ENCODE assay signal across 2 cellular contexts in the genomic region with DNA sequence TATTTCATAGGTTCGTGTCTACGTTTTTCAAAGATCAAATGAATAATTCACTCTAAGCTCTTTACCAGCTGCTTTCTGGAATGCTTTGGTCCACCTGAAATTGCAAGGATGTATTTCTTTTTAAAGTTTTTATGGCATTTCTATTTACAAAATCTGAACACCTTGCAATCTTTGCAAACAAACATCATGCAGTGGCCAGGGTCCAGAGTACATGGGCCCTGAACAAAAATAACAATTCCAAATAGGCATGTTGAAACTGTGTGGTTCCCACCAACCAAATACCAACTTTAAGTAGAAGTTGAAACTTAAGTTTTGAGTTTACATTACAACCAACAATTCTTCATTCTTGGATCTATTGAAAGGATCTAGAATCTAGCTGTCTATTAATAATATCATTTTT.
TF ChIP-seq lines count a peak whose summit lies in the region.

No MANE protein-coding gene starts in this region.

TF ChIP-seq in SK-N-SH, 30 proteins besides CTCF, POLR2A, EP300 and RAD21 (continued from another document):
- no peak for TF ChIP-seq JUND (IDR thresholded peaks at IDR 0.05)

TF ChIP-seq in SK-N-SH treated with all-trans-retinoic acid at 6 μM for 48 hours, 23 proteins besides CTCF, POLR2A, EP300 and RAD21 (continued from another document):
- TF ChIP-seq, protein P1, sequence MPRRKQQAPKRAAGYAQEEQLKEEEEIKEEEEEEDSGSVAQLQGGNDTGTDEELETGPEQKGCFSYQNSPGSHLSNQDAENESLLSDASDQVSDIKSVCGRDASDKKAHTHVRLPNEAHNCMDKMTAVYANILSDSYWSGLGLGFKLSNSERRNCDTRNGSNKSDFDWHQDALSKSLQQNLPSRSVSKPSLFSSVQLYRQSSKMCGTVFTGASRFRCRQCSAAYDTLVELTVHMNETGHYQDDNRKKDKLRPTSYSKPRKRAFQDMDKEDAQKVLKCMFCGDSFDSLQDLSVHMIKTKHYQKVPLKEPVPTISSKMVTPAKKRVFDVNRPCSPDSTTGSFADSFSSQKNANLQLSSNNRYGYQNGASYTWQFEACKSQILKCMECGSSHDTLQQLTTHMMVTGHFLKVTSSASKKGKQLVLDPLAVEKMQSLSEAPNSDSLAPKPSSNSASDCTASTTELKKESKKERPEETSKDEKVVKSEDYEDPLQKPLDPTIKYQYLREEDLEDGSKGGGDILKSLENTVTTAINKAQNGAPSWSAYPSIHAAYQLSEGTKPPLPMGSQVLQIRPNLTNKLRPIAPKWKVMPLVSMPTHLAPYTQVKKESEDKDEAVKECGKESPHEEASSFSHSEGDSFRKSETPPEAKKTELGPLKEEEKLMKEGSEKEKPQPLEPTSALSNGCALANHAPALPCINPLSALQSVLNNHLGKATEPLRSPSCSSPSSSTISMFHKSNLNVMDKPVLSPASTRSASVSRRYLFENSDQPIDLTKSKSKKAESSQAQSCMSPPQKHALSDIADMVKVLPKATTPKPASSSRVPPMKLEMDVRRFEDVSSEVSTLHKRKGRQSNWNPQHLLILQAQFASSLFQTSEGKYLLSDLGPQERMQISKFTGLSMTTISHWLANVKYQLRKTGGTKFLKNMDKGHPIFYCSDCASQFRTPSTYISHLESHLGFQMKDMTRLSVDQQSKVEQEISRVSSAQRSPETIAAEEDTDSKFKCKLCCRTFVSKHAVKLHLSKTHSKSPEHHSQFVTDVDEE (CRISPR knock-in tag; IDR thresholded peaks at IDR 0.05), result no peak
- TF ChIP-seq TCF4 (CRISPR knock-in tag; IDR thresholded peaks at IDR 0.05; ENCODE audit: borderline replicate concordance) (no peak), ZNF70 (CRISPR knock-in tag; IDR thresholded peaks at IDR 0.05) (no peak), SNAI2 (CRISPR knock-in tag; IDR thresholded peaks at IDR 0.05) (no peak), PPARA (CRISPR knock-in tag; IDR thresholded peaks at IDR 0.05; ENCODE audit: borderline replicate concordance) (no peak)
